In genomic region chr1:198486903-198487302, GRCh38 we compare ENCODE assay signal across 17 cellular contexts. TPM values are rescaled to one million over a fixed set of nuclear protein-coding genes. Genes with fewer than 3 reads are reported as not detected.
DNase-seq lines count a peak whose midpoint lies in the region; ATAC-seq, FAIRE-seq and TF ChIP-seq lines count a peak whose summit lies in the region.
"Had no signal": no experiment of that assay in that cellular context is flagged by ENCODE, and none has a peak within 500 bp of the region (broad histone marks: within the 10 kb centered on the region; RNA-seq: fewer than 3 reads in every experiment).

No MANE protein-coding gene starts in this region.

- DNase-seq in GM23248 = no peak
- peak; percentile 42 for DNase-seq in epithelial cell of esophagus (ENCODE audit: low read depth)
- DNase-seq in omental fat pad (ENCODE audit: low spot score) = no peak
- no peak for DNase-seq in mesenchymal stem cell
- no peak for DNase-seq in DMS153 (lab: John Stamatoyannopoulos, UW)
- DNase-seq: CD8-positive, alpha-beta T cell; COR-L47; DMS53; H9; KBM-7 had no signal

- H2AK5ac ChIP-seq in mesenchymal stem cell (ENCODE audit: low read length, severe bottlenecking) = no peak overlapping the region

- no peaks in the 10 kb centered on the region for H3K9me2 ChIP-seq in GM23248 (ENCODE audit: insufficient read depth)

- H3K4me3 ChIP-seq in GM23248 (no peak overlapping the region), epithelial cell of esophagus (ENCODE audit: low read length) (no peak overlapping the region), mesenchymal stem cell (ENCODE audit: insufficient read depth in 1 of 2, low read depth in 1 of 2, low read length in 2 of 2) (no peak overlapping the region)
- H3K4me3 ChIP-seq: GM23338 had no signal

- H3K4me1 ChIP-seq in GM23248 (ENCODE audit: insufficient read depth) (peaks cover 29% of the 10 kb centered on the region), mesenchymal stem cell (ENCODE audit: control insufficient read depth, insufficient read depth, low read depth, low read length) (no peaks in the 10 kb centered on the region)

- in situ Hi-C loops in GM23248 (cut with MboI) = no loop called here

- peak; percentile 60 for FAIRE-seq in TTC549 (lab: Jason Lieb, UNC)
- FAIRE-seq: A204.1 had no signal

- H3K9me3 ChIP-seq in GM23248 (ENCODE audit: low read depth) = no peaks in the 10 kb centered on the region
- H3K9me3 ChIP-seq in mesenchymal stem cell (ENCODE audit: control insufficient read depth, low read length) = no peaks in the 10 kb centered on the region

- H2BK12ac ChIP-seq in mesenchymal stem cell (ENCODE audit: low read length in 2 of 2) = no peak overlapping the region

- H4K20me1 ChIP-seq in GM23248 (ENCODE audit: insufficient read depth) = no peaks in the 10 kb centered on the region

- H2BK5ac ChIP-seq in mesenchymal stem cell (ENCODE audit: low read depth, low read length, poor library complexity, severe bottlenecking) = no peak overlapping the region

- TF ChIP-seq CTCF in epithelial cell of esophagus (IDR thresholded peaks at IDR 0.05; ENCODE audit: insufficient read depth, low read depth, low read length, missing control alignments) (no peak), omental fat pad (IDR thresholded peaks at IDR 0.05) (no peak)

- peak; percentile 48 for ATAC-seq in omental fat pad (ENCODE audit: low FRiP score)
- no peak for ATAC-seq in HG02981 (IDR thresholded peaks at IDR 0.05; ENCODE audit: unreplicated experiment)
- ATAC-seq in GM19023 (IDR thresholded peaks at IDR 0.05; ENCODE audit: unreplicated experiment) = no peak
- ATAC-seq: CD8-positive, alpha-beta T cell; GM23338 had no signal

- H3F3A ChIP-seq in GM23248 (ENCODE audit: insufficient read depth) = peaks cover 17% of the 10 kb centered on the region

- no peak overlapping the region for H3K14ac ChIP-seq in mesenchymal stem cell (ENCODE audit: low read length in 2 of 2)

- no peaks in the 10 kb centered on the region for H3K79me1 ChIP-seq in mesenchymal stem cell (replicated peaks; ENCODE audit: low read length, poor library complexity, severe bottlenecking)

- H3K9ac ChIP-seq in GM23248 (no peak overlapping the region), mesenchymal stem cell (ENCODE audit: low read length) (no peak overlapping the region)

- H4K8ac ChIP-seq in mesenchymal stem cell (ENCODE audit: low read length) = no peak overlapping the region

- H2AFZ ChIP-seq in GM23248 (peak overlapping the region; percentile 1; the same call in 1 of the 2 replicates), mesenchymal stem cell (ENCODE audit: low read depth, low read length) (no peak overlapping the region)
- H2AFZ ChIP-seq: GM23338 had no signal

- H4K91ac ChIP-seq in mesenchymal stem cell (ENCODE audit: low read length) = no peak overlapping the region

- H3K79me2 ChIP-seq in GM23248 (ENCODE audit: insufficient read depth) = no peaks in the 10 kb centered on the region

- H2BK15ac ChIP-seq in mesenchymal stem cell (ENCODE audit: low read depth, poor library complexity, severe bottlenecking) = no peak overlapping the region

- no peak overlapping the region for H3K23ac ChIP-seq in mesenchymal stem cell (ENCODE audit: low read length in 2 of 2)

- H3K4me2 ChIP-seq in GM23248 (ENCODE audit: unreplicated experiment) (no peak overlapping the region), mesenchymal stem cell (ENCODE audit: low read length, poor library complexity, severe bottlenecking) (no peak overlapping the region)
- H3K4me2 ChIP-seq: GM23338 had no signal

- H3K27ac ChIP-seq in GM23248 = no peak overlapping the region
- H3K27ac ChIP-seq in mesenchymal stem cell (ENCODE audit: low read length, poor library complexity, severe bottlenecking) = no peak overlapping the region

- H3K27me3 ChIP-seq in GM23248 (replicated peaks; ENCODE audit: insufficient read depth) (no peaks in the 10 kb centered on the region), mesenchymal stem cell (ENCODE audit: control insufficient read depth in 1 of 2, insufficient read depth in 1 of 2, low read length in 2 of 2) (no peaks in the 10 kb centered on the region)

- H3K18ac ChIP-seq in mesenchymal stem cell (ENCODE audit: low read depth in 1 of 2, low read length in 2 of 2) = no peak overlapping the region

- H3K36me3 ChIP-seq in GM23248 (ENCODE audit: low read depth) (no peaks in the 10 kb centered on the region), mesenchymal stem cell (ENCODE audit: control insufficient read depth in 1 of 2, insufficient read depth in 2 of 2, low read depth in 1 of 2, low read length in 2 of 2) (no peaks in the 10 kb centered on the region)

- no peak overlapping the region for H2BK120ac ChIP-seq in mesenchymal stem cell (ENCODE audit: low read depth, low read length)

- H3K4ac ChIP-seq in mesenchymal stem cell (ENCODE audit: low read depth in 1 of 2, low read length in 2 of 2) = no peak overlapping the region

RNA-seq across cellular contexts. Expression of gene ATP6V1G3, which starts 53.6 kb away (rescaled TPM):
- not detected in 2 replicates for total RNA-seq in GM23248 (2014; rRNA removed; shearing (Covaris generic))
- polyA plus RNA-seq in GM23248 (2016; fragmentation: Nextera tagmentation; extraction: Ambion mirVana) = 1.3 and 2.9 TPM in 2 replicates
- not detected for total RNA-seq in omental fat pad
- 0.28 TPM for polyA plus RNA-seq in mesenchymal stem cell (2013, experiment 1 of 2)
- polyA plus RNA-seq in mesenchymal stem cell (2013, experiment 2 of 2) = 0.11 TPM
- total RNA-seq: CD8-positive, alpha-beta T cell; GM23338; H9 had no signal
- polyA plus RNA-seq: BJ, CD14-positive monocyte, GM23338 had no signal
